In genomic region chr5:52999357-52999949, GRCh38 we compare ENCODE assay signal across 15 cellular contexts.
DNase-seq lines count a peak whose midpoint lies in the region; ATAC-seq and TF ChIP-seq lines count a peak whose summit lies in the region.
"Had no signal": no experiment of that assay in that cellular context is flagged by ENCODE, and none has a peak within 500 bp of the region (broad histone marks: within the 10 kb centered on the region; RNA-seq: fewer than 3 reads in every experiment).

No MANE protein-coding gene starts in this region.

- peak; percentile 56 for DNase-seq in AG20443 (ENCODE audit: low spot score)
- peak; percentile 18 for DNase-seq in glomerular visceral epithelial cell (ENCODE audit: extremely low spot score)
- no peak for DNase-seq in coronary artery (ENCODE audit: low spot score)
- DNase-seq in erythroblast (lab: John Stamatoyannopoulos, UW), result no peak
- DNase-seq in stimulated activated CD4-positive, alpha-beta T cell treated with anti-CD3 and anti-CD28 coated beads, Interleukin-2, amount 100 ng/mL, for 48 hours, result no peak
- DNase-seq: effector CD8-positive, alpha-beta T cell; GF-D8; NCI-H2107; testis had no signal

- TF ChIP-seq POLR2A in erythroblast (IDR thresholded peaks at IDR 0.05; ENCODE audit: low read length), result no peak

- no peak overlapping the region for H3K27ac ChIP-seq in coronary artery
- H3K27ac ChIP-seq: neural progenitor cell, skin epidermis, testis had no signal

- ATAC-seq in GM19351 (IDR thresholded peaks at IDR 0.05; ENCODE audit: unreplicated experiment) (peak; percentile 54), SK-N-SH treated with all-trans-retinoic acid at 6 μM for 48 hours (peak; percentile 73), HG02840 (IDR thresholded peaks at IDR 0.05; ENCODE audit: low FRiP score, unreplicated experiment) (no peak)

- no peak overlapping the region for H3K4me3 ChIP-seq in coronary artery
- H3K4me3 ChIP-seq: lung, neural progenitor cell, skin epidermis, testis had no signal

- no peak for TF ChIP-seq CTCF in coronary artery (IDR thresholded peaks at IDR 0.05)

TF ChIP-seq in SK-N-SH treated with all-trans-retinoic acid at 6 μM for 48 hours, 23 proteins besides CTCF, POLR2A, EP300 and RAD21:
- TF ChIP-seq, protein P1, sequence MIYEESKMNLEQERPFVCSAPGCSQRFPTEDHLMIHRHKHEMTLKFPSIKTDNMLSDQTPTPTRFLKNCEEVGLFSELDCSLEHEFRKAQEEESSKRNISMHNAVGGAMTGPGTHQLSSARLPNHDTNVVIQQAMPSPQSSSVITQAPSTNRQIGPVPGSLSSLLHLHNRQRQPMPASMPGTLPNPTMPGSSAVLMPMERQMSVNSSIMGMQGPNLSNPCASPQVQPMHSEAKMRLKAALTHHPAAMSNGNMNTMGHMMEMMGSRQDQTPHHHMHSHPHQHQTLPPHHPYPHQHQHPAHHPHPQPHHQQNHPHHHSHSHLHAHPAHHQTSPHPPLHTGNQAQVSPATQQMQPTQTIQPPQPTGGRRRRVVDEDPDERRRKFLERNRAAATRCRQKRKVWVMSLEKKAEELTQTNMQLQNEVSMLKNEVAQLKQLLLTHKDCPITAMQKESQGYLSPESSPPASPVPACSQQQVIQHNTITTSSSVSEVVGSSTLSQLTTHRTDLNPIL (CRISPR knock-in tag; IDR thresholded peaks at IDR 0.05; ENCODE audit: low read depth), result no peak
- TF ChIP-seq ESRRG (CRISPR knock-in tag; IDR thresholded peaks at IDR 0.05) (no peak), PPARA (CRISPR knock-in tag; IDR thresholded peaks at IDR 0.05; ENCODE audit: borderline replicate concordance) (no peak), ZNF565 (CRISPR knock-in tag; conservative IDR thresholded peaks at IDR 0.05; ENCODE audit: low read depth) (no peak), POU6F1 (CRISPR knock-in tag; IDR thresholded peaks at IDR 0.05; ENCODE audit: borderline replicate concordance, low read depth) (no peak), ZC3H10 (CRISPR knock-in tag; IDR thresholded peaks at IDR 0.05) (no peak), OSR1 (CRISPR knock-in tag; IDR thresholded peaks at IDR 0.05) (no peak), ARNTL (CRISPR knock-in tag; IDR thresholded peaks at IDR 0.05; ENCODE audit: borderline replicate concordance, low read depth) (no peak), GLIS3 (CRISPR knock-in tag; IDR thresholded peaks at IDR 0.05) (no peak), SNAI2 (CRISPR knock-in tag; IDR thresholded peaks at IDR 0.05) (no peak), ZFP30 (CRISPR knock-in tag; IDR thresholded peaks at IDR 0.05) (no peak), ZNF70 (CRISPR knock-in tag; IDR thresholded peaks at IDR 0.05) (no peak)
- TF ChIP-seq, protein P2, sequence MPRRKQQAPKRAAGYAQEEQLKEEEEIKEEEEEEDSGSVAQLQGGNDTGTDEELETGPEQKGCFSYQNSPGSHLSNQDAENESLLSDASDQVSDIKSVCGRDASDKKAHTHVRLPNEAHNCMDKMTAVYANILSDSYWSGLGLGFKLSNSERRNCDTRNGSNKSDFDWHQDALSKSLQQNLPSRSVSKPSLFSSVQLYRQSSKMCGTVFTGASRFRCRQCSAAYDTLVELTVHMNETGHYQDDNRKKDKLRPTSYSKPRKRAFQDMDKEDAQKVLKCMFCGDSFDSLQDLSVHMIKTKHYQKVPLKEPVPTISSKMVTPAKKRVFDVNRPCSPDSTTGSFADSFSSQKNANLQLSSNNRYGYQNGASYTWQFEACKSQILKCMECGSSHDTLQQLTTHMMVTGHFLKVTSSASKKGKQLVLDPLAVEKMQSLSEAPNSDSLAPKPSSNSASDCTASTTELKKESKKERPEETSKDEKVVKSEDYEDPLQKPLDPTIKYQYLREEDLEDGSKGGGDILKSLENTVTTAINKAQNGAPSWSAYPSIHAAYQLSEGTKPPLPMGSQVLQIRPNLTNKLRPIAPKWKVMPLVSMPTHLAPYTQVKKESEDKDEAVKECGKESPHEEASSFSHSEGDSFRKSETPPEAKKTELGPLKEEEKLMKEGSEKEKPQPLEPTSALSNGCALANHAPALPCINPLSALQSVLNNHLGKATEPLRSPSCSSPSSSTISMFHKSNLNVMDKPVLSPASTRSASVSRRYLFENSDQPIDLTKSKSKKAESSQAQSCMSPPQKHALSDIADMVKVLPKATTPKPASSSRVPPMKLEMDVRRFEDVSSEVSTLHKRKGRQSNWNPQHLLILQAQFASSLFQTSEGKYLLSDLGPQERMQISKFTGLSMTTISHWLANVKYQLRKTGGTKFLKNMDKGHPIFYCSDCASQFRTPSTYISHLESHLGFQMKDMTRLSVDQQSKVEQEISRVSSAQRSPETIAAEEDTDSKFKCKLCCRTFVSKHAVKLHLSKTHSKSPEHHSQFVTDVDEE (CRISPR knock-in tag; IDR thresholded peaks at IDR 0.05), result no peak
- TF ChIP-seq, protein P3, sequence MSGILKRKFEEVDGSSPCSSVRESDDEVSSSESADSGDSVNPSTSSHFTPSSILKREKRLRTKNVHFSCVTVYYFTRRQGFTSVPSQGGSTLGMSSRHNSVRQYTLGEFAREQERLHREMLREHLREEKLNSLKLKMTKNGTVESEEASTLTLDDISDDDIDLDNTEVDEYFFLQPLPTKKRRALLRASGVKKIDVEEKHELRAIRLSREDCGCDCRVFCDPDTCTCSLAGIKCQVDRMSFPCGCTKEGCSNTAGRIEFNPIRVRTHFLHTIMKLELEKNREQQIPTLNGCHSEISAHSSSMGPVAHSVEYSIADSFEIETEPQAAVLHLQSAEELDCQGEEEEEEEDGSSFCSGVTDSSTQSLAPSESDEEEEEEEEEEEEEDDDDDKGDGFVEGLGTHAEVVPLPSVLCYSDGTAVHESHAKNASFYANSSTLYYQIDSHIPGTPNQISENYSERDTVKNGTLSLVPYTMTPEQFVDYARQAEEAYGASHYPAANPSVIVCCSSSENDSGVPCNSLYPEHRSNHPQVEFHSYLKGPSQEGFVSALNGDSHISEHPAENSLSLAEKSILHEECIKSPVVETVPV (CRISPR knock-in tag; IDR thresholded peaks at IDR 0.05), result no peak
- TF ChIP-seq, protein P4, sequence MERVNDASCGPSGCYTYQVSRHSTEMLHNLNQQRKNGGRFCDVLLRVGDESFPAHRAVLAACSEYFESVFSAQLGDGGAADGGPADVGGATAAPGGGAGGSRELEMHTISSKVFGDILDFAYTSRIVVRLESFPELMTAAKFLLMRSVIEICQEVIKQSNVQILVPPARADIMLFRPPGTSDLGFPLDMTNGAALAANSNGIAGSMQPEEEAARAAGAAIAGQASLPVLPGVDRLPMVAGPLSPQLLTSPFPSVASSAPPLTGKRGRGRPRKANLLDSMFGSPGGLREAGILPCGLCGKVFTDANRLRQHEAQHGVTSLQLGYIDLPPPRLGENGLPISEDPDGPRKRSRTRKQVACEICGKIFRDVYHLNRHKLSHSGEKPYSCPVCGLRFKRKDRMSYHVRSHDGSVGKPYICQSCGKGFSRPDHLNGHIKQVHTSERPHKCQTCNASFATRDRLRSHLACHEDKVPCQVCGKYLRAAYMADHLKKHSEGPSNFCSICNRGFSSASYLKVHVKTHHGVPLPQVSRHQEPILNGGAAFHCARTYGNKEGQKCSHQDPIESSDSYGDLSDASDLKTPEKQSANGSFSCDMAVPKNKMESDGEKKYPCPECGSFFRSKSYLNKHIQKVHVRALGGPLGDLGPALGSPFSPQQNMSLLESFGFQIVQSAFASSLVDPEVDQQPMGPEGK (CRISPR knock-in tag; IDR thresholded peaks at IDR 0.05; ENCODE audit: borderline replicate concordance), result no peak
TF ChIP-seq in SK-N-SH treated with all-trans-retinoic acid at 6 μM for 48 hours: peak in this region for 0.

Comparison
In these comparisons a context has a peak if more than half of its experiments do, and no peak if none do; other contexts are left out.
1. DNase-seq: peak in AG20443 (single experiment) and glomerular visceral epithelial cell (single experiment); none in coronary artery (single experiment), erythroblast (0 of 2) and stimulated activated CD4-positive, alpha-beta T cell treated with anti-CD3 and anti-CD28 coated beads, Interleukin-2, amount 100 ng/mL, for 48 hours (0 of 2).